Comparison of ENCODE assay signal across 30 cellular contexts in genomic region chr3:186316666-186317260, GRCh38. TPM values are rescaled to one million over a fixed set of nuclear protein-coding genes. Genes with fewer than 3 reads are reported as not detected.
"Had no signal": no experiment of that assay in that cellular context is flagged by ENCODE, and none has a peak within 500 bp of the region (broad histone marks: within the 10 kb centered on the region; RNA-seq: fewer than 3 reads in every experiment).

No MANE protein-coding gene starts in this region.

- H3K4me3 ChIP-seq: Peyer's patch, SJSA1 had no signal

- FAIRE-seq: bronchial epithelial cell had no signal

- H3K36me3 Mint-ChIP-seq: activated CD8-positive, alpha-beta memory T cell treated with anti-CD3 and anti-CD28 coated beads, Interleukin-2, amount 10 ng/mL, durations not matched to agents 7 days and 5 days; activated naive CD8-positive, alpha-beta T cell had no signal

- H3K27me3 Mint-ChIP-seq: activated B cell treated with CpG ODN at 0.5 μM for 24 hours; activated CD4-positive, alpha-beta T cell treated with anti-CD3 and anti-CD28 coated beads, Interleukin-2, amount 10 ng/mL, durations not matched to agents 24 days and 14 days; activated CD8-positive, alpha-beta memory T cell treated with anti-CD3 and anti-CD28 coated beads, Interleukin-2, amount 10 ng/mL, durations not matched to agents 7 days and 5 days; activated naive CD8-positive, alpha-beta T cell; activated T-cell treated with anti-CD3 and anti-CD28 coated beads, Interleukin-2, amount 50 U/mL, for 24 hours had no signal

- H3K27me3 ChIP-seq: Peyer's patch, SJSA1 had no signal

- H3K27ac Mint-ChIP-seq: activated B cell treated with CpG ODN at 0.5 μM for 24 hours; activated CD4-positive, alpha-beta T cell treated with anti-CD3 and anti-CD28 coated beads, Interleukin-2, amount 10 ng/mL, durations not matched to agents 24 days and 14 days; activated CD8-positive, alpha-beta memory T cell treated with anti-CD3 and anti-CD28 coated beads, Interleukin-2, amount 10 ng/mL, durations not matched to agents 7 days and 5 days; activated naive CD8-positive, alpha-beta T cell; activated T-cell treated with anti-CD3 and anti-CD28 coated beads, Interleukin-2, amount 50 U/mL, for 24 hours; activated T-helper 1 cell treated with anti-CD3 and anti-CD28 coated beads, Interleukin-12 subunit alpha, Interleukin-12 subunit beta, Interleukin-2, Interleukin-4 antibody, amounts not matched to agents 30 ng/mL and 10 ng/mL and 1 ng/mL, durations not matched to agents 14 hours and 24 hours and 36 hours; T-helper 1 cell treated with Interleukin-12 subunit alpha and Interleukin-12 subunit beta and Interleukin-4 antibody, amounts not matched to agents 30 μg/mL and 1 μg/mL, for 36 hours had no signal

- ATAC-seq: activated CD8-positive, alpha-beta memory T cell treated with anti-CD3 and anti-CD28 coated beads, Interleukin-2, amount 10 ng/mL, durations not matched to agents 7 days and 5 days; SK-N-SH treated with all-trans-retinoic acid at 6 μM for 48 hours had no signal

- H3K4me1 ChIP-seq: Peyer's patch, SJSA1 had no signal

- H3K4me1 Mint-ChIP-seq: activated B cell treated with CpG ODN at 0.5 μM for 24 hours; activated CD4-positive, alpha-beta T cell treated with anti-CD3 and anti-CD28 coated beads, Interleukin-2, amount 10 ng/mL, durations not matched to agents 24 days and 14 days; activated CD8-positive, alpha-beta memory T cell treated with anti-CD3 and anti-CD28 coated beads, Interleukin-2, amount 10 ng/mL, durations not matched to agents 7 days and 5 days had no signal

- DNase-seq: activated B cell treated with CpG ODN at 0.5 μM for 24 hours; activated CD4-positive, alpha-beta T cell treated with anti-CD3 and anti-CD28 coated beads for 1 hour; activated CD4-positive, alpha-beta T cell treated with anti-CD3 and anti-CD28 coated beads, Interleukin-2, amount 10 ng/mL, durations not matched to agents 24 days and 14 days; activated CD4-positive, alpha-beta T cell treated with anti-CD3 and anti-CD28 coated beads, Interleukin-2, amount 50 U/mL, for 48 hours; activated CD8-positive, alpha-beta memory T cell treated with anti-CD3 and anti-CD28 coated beads, Interleukin-2, amount 10 ng/mL, durations not matched to agents 7 days and 5 days; activated effector memory CD4-positive, alpha-beta T cell treated with anti-CD3 and anti-CD28 coated beads, Interleukin-2, amount 50 U/mL, for 16 hours; activated naive CD4-positive, alpha-beta T cell treated with Interleukin-2 at 50 U/mL for 16 hours; activated T-cell treated with anti-CD3 and anti-CD28 coated beads, Interleukin-2, amount 50 U/mL, for 24 hours; amygdala; central memory CD4-positive, alpha-beta T cell; Kasumi-1; KBM-7; MM.1S; NCI-H1105 treated with DMSO at 0.1 percent for 48 hours; NCI-H1436 treated with DMSO at 0.1 percent for 48 hours; NCI-H187; NCI-H2081; NCI-H510A treated with DMSO at 0.1 percent for 48 hours; NCI-H69; NK-92 treated with Interleukin-12 subunit alpha and Interleukin-12 subunit beta, amount 100 ng/mL, for 24 hours; Peyer's patch; SHP77; SW 1271; T-helper 9 cell had no signal

- H3K9me3 Mint-ChIP-seq: activated B cell treated with CpG ODN at 0.5 μM for 24 hours; activated CD4-positive, alpha-beta T cell treated with anti-CD3 and anti-CD28 coated beads, Interleukin-2, amount 10 ng/mL, durations not matched to agents 24 days and 14 days; activated T-cell treated with anti-CD3 and anti-CD28 coated beads, Interleukin-2, amount 50 U/mL, for 24 hours; activated T-helper 1 cell treated with anti-CD3 and anti-CD28 coated beads, Interleukin-12 subunit alpha, Interleukin-12 subunit beta, Interleukin-2, Interleukin-4 antibody, amounts not matched to agents 30 ng/mL and 10 ng/mL and 1 ng/mL, durations not matched to agents 14 hours and 24 hours and 36 hours; T-helper 1 cell treated with Interleukin-12 subunit alpha and Interleukin-12 subunit beta and Interleukin-4 antibody, amounts not matched to agents 30 μg/mL and 1 μg/mL, for 36 hours had no signal

- H3K9me3 ChIP-seq: Peyer's patch, SJSA1 had no signal

- H3K4me3 Mint-ChIP-seq: activated B cell treated with CpG ODN at 0.5 μM for 24 hours; activated CD4-positive, alpha-beta T cell treated with anti-CD3 and anti-CD28 coated beads, Interleukin-2, amount 10 ng/mL, durations not matched to agents 24 days and 14 days; activated CD8-positive, alpha-beta memory T cell treated with anti-CD3 and anti-CD28 coated beads, Interleukin-2, amount 10 ng/mL, durations not matched to agents 7 days and 5 days; activated naive CD8-positive, alpha-beta T cell; activated T-cell treated with anti-CD3 and anti-CD28 coated beads, Interleukin-2, amount 50 U/mL, for 24 hours; activated T-helper 1 cell treated with anti-CD3 and anti-CD28 coated beads, Interleukin-12 subunit alpha, Interleukin-12 subunit beta, Interleukin-2, Interleukin-4 antibody, amounts not matched to agents 30 ng/mL and 10 ng/mL and 1 ng/mL, durations not matched to agents 14 hours and 24 hours and 36 hours; T-helper 1 cell treated with Interleukin-12 subunit alpha and Interleukin-12 subunit beta and Interleukin-4 antibody, amounts not matched to agents 30 μg/mL and 1 μg/mL, for 36 hours had no signal

- H3K36me3 ChIP-seq: Peyer's patch, SJSA1 had no signal

- H3K27ac ChIP-seq: Peyer's patch, SJSA1 had no signal

RNA-seq across cellular contexts. Expression of gene DGKG, which starts 45.3 kb away (rescaled TPM):
- total RNA-seq: bronchial epithelial cell had no signal
